16 cellular contexts compared by ENCODE assay signal in the genomic region with DNA sequence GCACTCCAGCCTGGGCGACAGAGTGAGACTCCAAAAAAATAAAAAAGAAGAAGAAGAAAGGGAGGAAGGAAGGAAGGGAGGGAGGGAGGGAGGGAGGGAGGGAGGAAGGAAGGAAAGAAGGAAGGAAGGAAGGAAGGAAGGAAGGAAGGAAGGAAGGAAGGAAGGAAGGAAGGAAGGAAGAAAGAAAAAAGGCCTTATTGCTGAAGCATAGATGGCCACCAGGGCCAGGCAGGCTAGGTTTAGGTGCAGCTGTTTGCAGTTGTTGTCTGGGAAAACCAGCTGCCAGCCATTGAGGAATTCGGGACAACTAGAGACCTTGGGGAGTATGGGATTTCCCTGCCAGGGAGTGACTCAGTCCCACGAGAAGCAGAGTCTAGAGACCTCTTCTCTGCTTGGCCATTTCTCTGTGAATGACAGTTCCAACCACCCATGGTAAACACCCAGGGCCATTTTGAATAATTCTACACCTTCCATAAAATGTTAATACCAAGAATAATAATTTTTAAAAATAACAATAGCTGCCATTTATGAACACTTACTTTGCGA. TPM values are rescaled to one million over a fixed set of nuclear protein-coding genes. Genes with fewer than 3 reads are reported as not detected.
A peak's percentile ranks its signal among the peaks of the same experiment; 100 is the strongest.
DNase-seq lines count a peak whose midpoint lies in the region; ATAC-seq, FAIRE-seq and TF ChIP-seq lines count a peak whose summit lies in the region.
"Had no signal": no experiment of that assay in that cellular context is flagged by ENCODE, and none has a peak within 500 bp of the region (broad histone marks: within the 10 kb centered on the region; RNA-seq: fewer than 3 reads in every experiment).

No MANE protein-coding gene starts in this region.

- H3K27ac Mint-ChIP-seq in activated CD4-positive, alpha-beta T cell treated with anti-CD3 and anti-CD28 coated beads, Interleukin-2, amount 10 ng/mL, durations not matched to agents 24 days and 14 days = no peak overlapping the region
- no peak overlapping the region for H3K27ac Mint-ChIP-seq in T-helper 2 cell treated with Interferon-gamma antibody and Interleukin-4, amounts not matched to agents 5 μg/mL and 100 μg/mL, for 36 hours
- H3K27ac Mint-ChIP-seq: CD4-positive, alpha-beta memory T cell had no signal

- no peaks in the 10 kb centered on the region for H3K27me3 Mint-ChIP-seq in activated CD4-positive, alpha-beta T cell treated with anti-CD3 and anti-CD28 coated beads, Interleukin-2, amount 10 ng/mL, durations not matched to agents 24 days and 14 days
- no peaks in the 10 kb centered on the region for H3K27me3 Mint-ChIP-seq in T-helper 2 cell treated with Interferon-gamma antibody and Interleukin-4, amounts not matched to agents 5 μg/mL and 100 μg/mL, for 36 hours (ENCODE audit: low read depth)

- H3K27ac ChIP-seq in A549 (no peak overlapping the region), SJCRH30 (no peak overlapping the region), foreskin keratinocyte (no peak overlapping the region)

- no peak for TF ChIP-seq POLR2A in A549 (IDR thresholded peaks at IDR 0.05; ENCODE audit: low read length)

- FAIRE-seq in A549 (lab: Jason Lieb, UNC) (no peak), RCC 7860 (lab: Jason Lieb, UNC) (no peak)
- FAIRE-seq: H1 had no signal

- H3K27me3 ChIP-seq in SJCRH30 = no peaks in the 10 kb centered on the region
- H3K27me3 ChIP-seq in foreskin keratinocyte = peaks cover 10% of the 10 kb centered on the region
- H3K27me3 ChIP-seq: Peyer's patch had no signal

- intact Hi-C loops in activated CD4-positive, alpha-beta T cell treated with anti-CD3 and anti-CD28 coated beads, Interleukin-2, amount 10 ng/mL, durations not matched to agents 24 days and 14 days (cut with micrococcal nuclease) = no loop called here

- POLR2A ChIA-PET in A549 (lab: Yijun Ruan, JAX) = no interaction called here

- H3K9me3 ChIP-seq in A549 (peaks cover under 1% of the 10 kb centered on the region; the same call in 1 of the 3 replicates), SJCRH30 (replicated peaks) (no peaks in the 10 kb centered on the region)
- H3K9me3 ChIP-seq: BE2C, Peyer's patch had no signal

- H3K4me2 ChIP-seq in A549 = no peak overlapping the region

- no peaks in the 10 kb centered on the region for H3K9me3 Mint-ChIP-seq in activated CD4-positive, alpha-beta T cell treated with anti-CD3 and anti-CD28 coated beads, Interleukin-2, amount 10 ng/mL, durations not matched to agents 24 days and 14 days
- H3K9me3 Mint-ChIP-seq in T-helper 2 cell treated with Interferon-gamma antibody and Interleukin-4, amounts not matched to agents 5 μg/mL and 100 μg/mL, for 36 hours = no peaks in the 10 kb centered on the region
- H3K9me3 Mint-ChIP-seq: CD4-positive, alpha-beta memory T cell had no signal

- no peaks in the 10 kb centered on the region for H3K36me3 ChIP-seq in SJCRH30
- H3K36me3 ChIP-seq: BE2C, Peyer's patch had no signal

- no peak for TF ChIP-seq RAD21 in A549 (conservative IDR thresholded peaks at IDR 0.05 in 1 of 2, IDR thresholded peaks at IDR 0.05 in 1 of 2)

- WGBS in A549 (ENCODE audit: missing lambda C conversion rate) = 57% methylated on average over 4 of the region's 4 CpGs

- H3K4me3 ChIP-seq in A549 = no peak overlapping the region
- no peak overlapping the region for H3K4me3 ChIP-seq in SJCRH30
- H3K4me3 ChIP-seq: Peyer's patch had no signal

- H3K4me3 Mint-ChIP-seq in activated CD4-positive, alpha-beta T cell treated with anti-CD3 and anti-CD28 coated beads, Interleukin-2, amount 10 ng/mL, durations not matched to agents 24 days and 14 days = no peak overlapping the region
- H3K4me3 Mint-ChIP-seq in T-helper 2 cell treated with Interferon-gamma antibody and Interleukin-4, amounts not matched to agents 5 μg/mL and 100 μg/mL, for 36 hours = no peak overlapping the region
- H3K4me3 Mint-ChIP-seq: CD4-positive, alpha-beta memory T cell had no signal

- H3K4me1 ChIP-seq in A549 (peaks cover 18% of the 10 kb centered on the region; the same call in 1 of the 3 replicates), SJCRH30 (no peaks in the 10 kb centered on the region), foreskin keratinocyte (no peaks in the 10 kb centered on the region)
- H3K4me1 ChIP-seq: BE2C had no signal

- no peak for TF ChIP-seq CTCF in A549 (IDR thresholded peaks at IDR 0.05)
- TF ChIP-seq CTCF in foreskin keratinocyte (conservative IDR thresholded peaks at IDR 0.05) = no peak

- CTCF ChIA-PET in A549 (lab: Yijun Ruan, JAX) = no interaction called here

- ATAC-seq in A549 (peak in 1 of 2 experiments; percentile 46; a peak in 3 of 6 replicates), foreskin keratinocyte (peak; percentile 40)

- H3K36me3 Mint-ChIP-seq in activated CD4-positive, alpha-beta T cell treated with anti-CD3 and anti-CD28 coated beads, Interleukin-2, amount 10 ng/mL, durations not matched to agents 24 days and 14 days (ENCODE audit: low read depth) = no peaks in the 10 kb centered on the region
- H3K36me3 Mint-ChIP-seq in T-helper 2 cell treated with Interferon-gamma antibody and Interleukin-4, amounts not matched to agents 5 μg/mL and 100 μg/mL, for 36 hours (ENCODE audit: low read depth) = no peaks in the 10 kb centered on the region
- H3K36me3 Mint-ChIP-seq: CD4-positive, alpha-beta memory T cell had no signal

- no peaks in the 10 kb centered on the region for H3K4me1 Mint-ChIP-seq in activated CD4-positive, alpha-beta T cell treated with anti-CD3 and anti-CD28 coated beads, Interleukin-2, amount 10 ng/mL, durations not matched to agents 24 days and 14 days
- H3K4me1 Mint-ChIP-seq in T-helper 2 cell treated with Interferon-gamma antibody and Interleukin-4, amounts not matched to agents 5 μg/mL and 100 μg/mL, for 36 hours (ENCODE audit: low read depth) = no peaks in the 10 kb centered on the region

- DNase-seq in A549 (ENCODE audit: low read depth in 1 of 2, low spot score in 1 of 2) (peak in 1 of 2 experiments; percentile 41), M059J (ENCODE audit: low read depth) (peak; percentile 50), SJCRH30 (peak; percentile 72 to 77), foreskin keratinocyte (no peak), AML-193 (lab: John Stamatoyannopoulos, UW) (no peak), RCC 7860 (ENCODE audit: low spot score) (no peak)
- DNase-seq in activated CD4-positive, alpha-beta T cell treated with anti-CD3 and anti-CD28 coated beads, Interleukin-2, amount 10 ng/mL, durations not matched to agents 24 days and 14 days = no peak
- DNase-seq in T-helper 2 cell treated with Interferon-gamma antibody and Interleukin-4, amounts not matched to agents 5 μg/mL and 100 μg/mL, for 36 hours (ENCODE audit: low spot score) = no peak
- DNase-seq: BE2C; CD4-positive, alpha-beta memory T cell; Kasumi-1; NCI-H146; Peyer's patch; SHP77 treated with DMSO at 0.1 percent for 48 hours had no signal

- TF ChIP-seq EP300 in A549 (IDR thresholded peaks at IDR 0.05) = no peak

TF ChIP-seq in A549, 52 proteins besides CTCF, POLR2A, EP300 and RAD21:
- TF ChIP-seq FOSB (CRISPR knock-in tag; IDR thresholded peaks at IDR 0.05) (no peak), EHMT2 (IDR thresholded peaks at IDR 0.05; ENCODE audit: low read depth) (peak; percentile 72), RARB (CRISPR knock-in tag; IDR thresholded peaks at IDR 0.05) (no peak), CHD2 (IDR thresholded peaks at IDR 0.05; ENCODE audit: low read length, partially characterized antibody) (no peak)

RNA-seq across cellular contexts. Expression of gene SCNN1B, which starts 31.0 kb away (rescaled TPM):
- polyA plus RNA-seq in A549 (2011; rRNA removed) (0.25 and 0.67 TPM in 2 replicates), A549 (2017; fragmentation: RNase III; extraction: RNeasy Plus Mini Kit Qiagen cat#74134 plus additional on column Dnase treatment) (not detected in 3 replicates), foreskin keratinocyte (0.11 and 0.13 TPM in 2 replicates)
- 0.32 and 0.45 TPM in 2 replicates for polyA plus RNA-seq in A549 (2012; cell fraction: cytosol; rRNA removed)
- polyA plus RNA-seq in A549 (2012; cell fraction: nucleus; rRNA removed) = 0.59 and 0.76 TPM in 2 replicates
- polyA minus RNA-seq in A549 (2011; rRNA and poly(A)+ RNA removed) = 1.3 and 1.6 TPM in 2 replicates
- not detected in 2 replicates for total RNA-seq in M059J (2014; rRNA removed; shearing (Covaris generic))
- not detected in 2 replicates for total RNA-seq in SJCRH30 (2014; rRNA removed; shearing (Covaris generic))
- total RNA-seq in foreskin keratinocyte = 0.07 TPM in 1 of 2 replicates, not detected in the other
- total RNA-seq in activated CD4-positive, alpha-beta T cell treated with anti-CD3 and anti-CD28 coated beads, Interleukin-2, amount 10 ng/mL, durations not matched to agents 24 days and 14 days = not detected in 2 replicates
- total RNA-seq: CD4-positive, alpha-beta memory T cell; NCI-H460 had no signal
- polyA plus RNA-seq: CD4-positive, alpha-beta memory T cell had no signal

Comparison
In these comparisons a context has a peak if more than half of its experiments do, and no peak if none do; other contexts are left out.
1. DNase-seq: peak in M059J (single experiment) and SJCRH30 (2 of 2); none in foreskin keratinocyte (0 of 2), activated CD4-positive, alpha-beta T cell treated with anti-CD3 and anti-CD28 coated beads, Interleukin-2, amount 10 ng/mL, durations not matched to agents 24 days and 14 days (single experiment), AML-193 (0 of 2), T-helper 2 cell treated with Interferon-gamma antibody and Interleukin-4, amounts not matched to agents 5 μg/mL and 100 μg/mL, for 36 hours (single experiment) and RCC 7860 (single experiment).